In the genomic region with DNA sequence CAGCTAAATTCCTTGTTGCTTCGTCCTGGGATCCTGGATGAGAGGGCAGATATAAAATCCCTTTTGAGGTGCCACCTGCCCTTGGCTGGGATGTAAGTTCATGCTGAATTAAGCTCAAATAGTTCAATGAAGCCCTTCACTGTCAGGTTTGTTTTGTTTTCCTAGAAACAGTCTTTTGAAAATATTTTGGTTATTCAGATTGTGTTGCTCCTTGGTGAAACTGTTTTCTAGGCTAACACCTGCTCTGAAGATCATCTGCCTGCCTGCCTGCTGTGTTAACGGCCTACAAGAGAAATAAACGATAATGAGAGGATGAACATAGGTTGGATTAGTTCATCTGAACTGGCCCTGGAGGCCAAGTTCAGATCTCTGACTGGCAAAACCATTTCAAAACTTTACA, we compare ENCODE assay signal across 13 cellular contexts.
A peak's percentile ranks its signal among the peaks of the same experiment; 100 is the strongest.
DNase-seq lines count a peak whose midpoint lies in the region; ATAC-seq, FAIRE-seq and TF ChIP-seq lines count a peak whose summit lies in the region.
"Had no signal": no experiment of that assay in that cellular context is flagged by ENCODE, and none has a peak within 500 bp of the region (broad histone marks: within the 10 kb centered on the region; RNA-seq: fewer than 3 reads in every experiment).

No MANE protein-coding gene starts in this region.

- no peak overlapping the region for H3K27ac ChIP-seq in HEK293 (ENCODE audit: extremely low read depth, low read depth, low read length)

- H3K27me3 Mint-ChIP-seq in immature natural killer cell (ENCODE audit: low read depth in 3 of 3): no peaks in the 10 kb centered on the region

- H3K27ac Mint-ChIP-seq in immature natural killer cell: peak overlapping the region; percentile 1 to 80 (median 77)
- H3K27ac Mint-ChIP-seq: CD8-positive, alpha-beta T cell had no signal

- no peak for DNase-seq in GM12892 (ENCODE audit: insufficient read length)
- DNase-seq in NCI-H69 (lab: John Stamatoyannopoulos, UW): peak; percentile 40
- DNase-seq in immature natural killer cell: no peak
- no peak for DNase-seq in SKM-1 (lab: John Stamatoyannopoulos, UW; ENCODE audit: unreplicated experiment)
- DNase-seq in superior temporal gyrus (ENCODE audit: extremely low spot score): no peak
- DNase-seq: CD8-positive, alpha-beta T cell; DND-41; GF-D8; KG1; NCI-H2081 treated with DMSO at 0.1 percent for 48 hours; RPMI8226 had no signal

- peaks cover 14 to 19% (median 15%) of the 10 kb centered on the region in 3 donors for H3K36me3 Mint-ChIP-seq in immature natural killer cell

- peaks cover 82 to 94% of the 10 kb centered on the region in 2 donors for H3K4me1 Mint-ChIP-seq in immature natural killer cell

- TF ChIP-seq CTCF in HEK293 (tag by site-specific recombination; IDR thresholded peaks at IDR 0.05): no peak

- H3K36me3 ChIP-seq in HEK293 (ENCODE audit: control insufficient read depth in 2 of 2, insufficient read depth in 1 of 2, low read length in 2 of 2): no peaks in the 10 kb centered on the region; a peak in 1 of 3 replicates

- H3K9me3 Mint-ChIP-seq in immature natural killer cell: peaks cover 0 to 12% (median 12%) of the 10 kb centered on the region in 6 donors

- no peak for ATAC-seq in GM18858 (IDR thresholded peaks at IDR 0.05; ENCODE audit: unreplicated experiment)
- ATAC-seq: CD8-positive, alpha-beta T cell had no signal

- H3K4me3 Mint-ChIP-seq in immature natural killer cell: no peak overlapping the region
- H3K4me3 Mint-ChIP-seq: CD8-positive, alpha-beta T cell had no signal

- peaks cover 5% of the 10 kb centered on the region; the same call in 1 of the 2 replicates for H3K4me1 ChIP-seq in HEK293 (ENCODE audit: control insufficient read depth, insufficient read depth, low read length)

- POLR2A ChIA-PET in HEK293 (lab: Yijun Ruan, JAX): no interaction called here

- CTCF ChIA-PET in HEK293 (lab: Yijun Ruan, JAX): no interaction called here

- H3K4me3 ChIP-seq in HEK293 (ENCODE audit: low read depth, low read length): no peak overlapping the region

- no peak for TF ChIP-seq POLR2A in GM12892 (IDR thresholded peaks at IDR 0.05; ENCODE audit: low read depth, low read length)

- peak; percentile 78 for FAIRE-seq in GM12892 (lab: Jason Lieb, UNC)

- no peaks in the 10 kb centered on the region for H3K9me3 ChIP-seq in HEK293 (ENCODE audit: control insufficient read depth, insufficient read depth, low read depth, low read length)

TF ChIP-seq in HEK293, 187 proteins besides CTCF, POLR2A, EP300 and RAD21:
- no peak for TF ChIP-seq ZNF350 (tag by site-specific recombination; IDR thresholded peaks at IDR 0.05)
- TF ChIP-seq ZNF157 (tag by site-specific recombination; IDR thresholded peaks at IDR 0.05): no peak
- TF ChIP-seq ZNF174 (tag by site-specific recombination; IDR thresholded peaks at IDR 0.05): no peak
- TF ChIP-seq PRDM4 (tag by site-specific recombination; IDR thresholded peaks at IDR 0.05): peak; percentile 79
- TF ChIP-seq ZNF148 (tag by site-specific recombination; IDR thresholded peaks at IDR 0.05; ENCODE audit: borderline replicate concordance): no peak
- peak; percentile 67; the same call in 1 of the 2 replicates for TF ChIP-seq BCL6B (tag by site-specific recombination; IDR thresholded peaks at IDR 0.05)
- no peak for TF ChIP-seq INSM2 (tag by site-specific recombination; IDR thresholded peaks at IDR 0.05)
- no peak for TF ChIP-seq OSR2 (tag by site-specific recombination; IDR thresholded peaks at IDR 0.05)
- no peak for TF ChIP-seq ZIC2 (tag by site-specific recombination; IDR thresholded peaks at IDR 0.05)
